8 cellular contexts compared by ENCODE assay signal in the genomic region with DNA sequence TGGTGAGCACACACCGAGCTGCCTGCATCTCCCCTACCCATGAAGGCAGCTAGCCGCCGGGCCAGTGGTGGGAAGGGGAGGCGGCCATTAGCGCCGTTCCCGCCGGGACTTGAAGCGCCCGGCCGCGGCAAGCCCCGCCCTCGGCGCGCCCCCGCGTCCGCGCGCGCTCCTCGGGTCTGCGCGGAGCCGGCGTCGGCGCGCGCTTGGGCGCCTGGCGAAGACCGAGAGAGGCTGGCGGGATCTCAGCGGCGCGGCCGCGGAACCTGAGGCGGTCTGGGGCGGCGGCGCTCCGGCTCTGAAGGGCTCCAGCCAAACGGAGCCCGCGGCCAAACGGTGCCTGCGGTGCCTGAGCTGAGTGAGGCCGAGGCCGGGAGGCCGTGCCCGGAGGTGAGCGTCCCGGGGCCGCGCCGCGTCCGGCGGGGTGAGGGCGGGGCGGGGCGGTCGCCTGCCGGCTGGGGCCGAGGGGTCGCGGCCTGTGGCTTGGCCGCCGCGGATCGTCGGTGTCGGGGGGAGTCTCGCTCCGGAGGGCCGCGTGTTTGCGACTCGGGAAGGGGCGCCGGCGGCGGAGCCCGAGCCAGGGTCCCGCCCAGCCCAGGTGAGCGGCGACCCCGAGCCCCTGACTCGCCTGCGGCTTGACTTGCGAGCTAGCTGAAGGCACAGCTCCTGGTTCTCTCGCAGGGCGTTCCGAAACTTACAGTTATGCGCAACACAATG. TPM values are rescaled to one million over a fixed set of nuclear protein-coding genes. Genes with fewer than 3 reads are reported as not detected.
DNase-seq lines count a peak whose midpoint lies in the region; ATAC-seq and TF ChIP-seq lines count a peak whose summit lies in the region.

A gene with protein sequence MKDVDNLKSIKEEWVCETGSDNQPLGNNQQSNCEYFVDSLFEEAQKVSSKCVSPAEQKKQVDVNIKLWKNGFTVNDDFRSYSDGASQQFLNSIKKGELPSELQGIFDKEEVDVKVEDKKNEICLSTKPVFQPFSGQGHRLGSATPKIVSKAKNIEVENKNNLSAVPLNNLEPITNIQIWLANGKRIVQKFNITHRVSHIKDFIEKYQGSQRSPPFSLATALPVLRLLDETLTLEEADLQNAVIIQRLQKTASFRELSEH (plus strand): TSS at position 202 of the 714 bp plus-strand sequence. CDS start 17,852 bp downstream, outside the sequence.

- TF ChIP-seq CTCF in GM13977 (IDR thresholded peaks at IDR 0.05; ENCODE audit: extremely low read depth, insufficient read depth, missing control alignments), result no peak
- TF ChIP-seq CTCF in vagina (IDR thresholded peaks at IDR 0.05), result no peak

- H3K4me1 Mint-ChIP-seq in T-helper 17 cell, result peaks cover 26% of the 10 kb centered on the region

- H3K27me3 Mint-ChIP-seq in T-helper 17 cell, result peaks cover 8% of the 10 kb centered on the region

- peak; percentile 92 for DNase-seq in GM13977 (ENCODE audit: low spot score)
- peak; percentile 74 for DNase-seq in NCI-H1092 (lab: John Stamatoyannopoulos, UW)
- peak; percentile 68 to 74 (median 71) for DNase-seq in T-helper 17 cell
- DNase-seq in right cardiac atrium, result peak; percentile 79 to 94 (median 90)
- DNase-seq in vagina (ENCODE audit: extremely low spot score in 2 of 2), result no peak

- peak within 1 kb of the TSS; percentile 90 for H3K27ac Mint-ChIP-seq in T-helper 17 cell

- H3K4me3 ChIP-seq in right cardiac atrium (ENCODE audit: low read length) (peak within 1 kb of the TSS; percentile 65), rectal smooth muscle tissue (ENCODE audit: low read length) (peak within 1 kb of the TSS; percentile 94), vagina (peak within 1 kb of the TSS; percentile 70 to 75)

- no peaks in the 10 kb centered on the region for H3K9me3 ChIP-seq in T-helper 17 cell (ENCODE audit: control insufficient read depth, low read length, poor library complexity, severe bottlenecking)
- no peaks in the 10 kb centered on the region for H3K9me3 ChIP-seq in right cardiac atrium (ENCODE audit: control insufficient read depth, low read length)
- no peaks in the 10 kb centered on the region for H3K9me3 ChIP-seq in vagina

- peak in 1 of 2 donors; percentile 69 for TF ChIP-seq POLR2A in vagina (IDR thresholded peaks at IDR 0.05)

- intact Hi-C loops in right cardiac atrium (cut with DNase I) (no loop called here), vagina (cut with DNase I) (no loop called here)

- H3K4me1 ChIP-seq in right cardiac atrium (ENCODE audit: control insufficient read depth, insufficient read depth, low read length), result peaks cover 13% of the 10 kb centered on the region
- H3K4me1 ChIP-seq in rectal smooth muscle tissue (ENCODE audit: control insufficient read depth, insufficient read depth, low read length), result peaks cover 4% of the 10 kb centered on the region
- H3K4me1 ChIP-seq in vagina, result peaks cover 31% of the 10 kb centered on the region

- H3K27ac ChIP-seq in angular gyrus (ENCODE audit: low read depth, low read length) (peak within 1 kb of the TSS; percentile 70), right cardiac atrium (ENCODE audit: low read length) (peak within 1 kb of the TSS; percentile 76), rectal smooth muscle tissue (ENCODE audit: low read depth, low read length) (peak within 1 kb of the TSS; percentile 91), vagina (peak within 1 kb of the TSS; percentile 94)

- H3K27me3 ChIP-seq in right cardiac atrium (ENCODE audit: control insufficient read depth, insufficient read depth), result no peaks in the 10 kb centered on the region
- no peaks in the 10 kb centered on the region for H3K27me3 ChIP-seq in rectal smooth muscle tissue (ENCODE audit: control insufficient read depth, insufficient read depth, low read length)
- H3K27me3 ChIP-seq in vagina, result no peaks in the 10 kb centered on the region

- peak within 1 kb of the TSS; percentile 95 for H3K4me3 Mint-ChIP-seq in T-helper 17 cell

- WGBS in right cardiac atrium, result under 1% methylated on average over 98 of the region's 98 CpGs

- H3K36me3 Mint-ChIP-seq in T-helper 17 cell (ENCODE audit: low read depth), result peaks cover 3% of the 10 kb centered on the region

- in situ Hi-C loops in GM13977 (cut with MboI; ENCODE audit: low pct_unique_long_range_greater_than_20kb, low sequenced_read_pairs, unreplicated experiment), result no loop called here

- ATAC-seq in HG02623 (IDR thresholded peaks at IDR 0.05; ENCODE audit: unreplicated experiment) (peak; percentile 68), T-helper 17 cell (peak; percentile 88), right cardiac atrium (peak; percentile 94 to 96)

- H3K36me3 ChIP-seq in rectal smooth muscle tissue (ENCODE audit: control insufficient read depth, insufficient read depth, low read length) (no peaks in the 10 kb centered on the region), vagina (no peaks in the 10 kb centered on the region)

- H3K9ac ChIP-seq in rectal smooth muscle tissue (ENCODE audit: low read length), result peak within 1 kb of the TSS; percentile 86

RNA-seq across cellular contexts. Expression of the gene that starts here (rescaled TPM):
- 10 to 100 TPM; 12.0 to 13.9 TPM for total RNA-seq in T-helper 17 cell
- total RNA-seq in right cardiac atrium, result 10 to 100 TPM; 23.0 to 27.3 (median 25.0) TPM
- 14.7 TPM for polyA plus RNA-seq in right cardiac atrium
- 12.5 TPM for total RNA-seq in vagina

Comparison
In these comparisons a context has a peak if more than half of its experiments do, and no peak if none do; other contexts are left out.
1. DNase-seq: peak in GM13977 (single experiment), NCI-H1092 (single experiment), T-helper 17 cell (3 of 3) and right cardiac atrium (3 of 3); none in vagina (0 of 2).
2. Peak in every context shown above with its lines, with median percentiles within 50 percentile points of each other: ATAC-seq, H3K27ac ChIP-seq and H3K4me3 ChIP-seq.